Comparison of ENCODE assay signal across 8 cellular contexts in the genomic region with DNA sequence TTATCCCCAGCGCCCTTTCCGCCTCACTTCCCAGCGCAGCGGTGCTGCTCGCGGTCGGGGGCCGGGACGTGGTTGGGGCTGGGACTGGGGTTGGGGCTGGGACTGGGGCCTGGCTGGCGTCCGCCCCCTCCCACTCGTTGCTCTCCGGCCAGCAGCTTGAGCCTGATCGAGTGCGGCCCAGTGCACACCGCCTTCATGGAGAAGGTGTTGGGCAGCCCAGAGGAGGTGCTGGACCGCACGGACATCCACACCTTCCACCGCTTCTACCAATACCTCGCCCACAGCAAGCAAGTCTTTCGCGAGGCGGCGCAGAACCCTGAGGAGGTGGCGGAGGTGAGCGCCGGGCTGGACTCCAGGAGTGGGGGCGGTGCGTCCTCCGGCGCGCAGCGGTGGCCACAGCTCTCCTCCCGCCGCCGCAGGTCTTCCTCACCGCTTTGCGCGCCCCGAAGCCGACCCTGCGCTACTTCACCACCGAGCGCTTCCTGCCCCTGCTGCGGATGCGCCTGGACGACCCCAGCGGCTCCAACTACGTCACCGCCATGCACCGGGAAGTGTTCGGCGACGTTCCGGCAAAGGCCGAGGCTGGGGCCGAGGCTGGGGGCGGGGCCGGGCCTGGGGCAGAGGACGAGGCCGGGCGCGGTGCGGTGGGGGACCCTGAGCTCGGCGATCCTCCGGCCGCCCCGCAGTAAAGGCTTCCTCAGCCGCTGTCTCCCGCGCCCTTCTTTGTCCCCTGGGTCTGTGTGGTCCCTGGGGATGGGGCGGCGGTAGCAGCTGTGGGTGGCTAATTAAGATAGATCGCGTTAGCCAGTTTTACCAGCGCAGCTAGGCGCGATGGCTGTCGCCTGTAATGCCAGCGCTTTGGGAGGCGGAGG. TPM values are rescaled to one million over a fixed set of nuclear protein-coding genes. Genes with fewer than 3 reads are reported as not detected.
DNase-seq lines count a peak whose midpoint lies in the region; ATAC-seq and TF ChIP-seq lines count a peak whose summit lies in the region.

No MANE protein-coding gene starts in this region.

- H3K4me3 ChIP-seq in lung, result peak overlapping the region; percentile 92

- peak overlapping the region; percentile 87 for H3K4me3 Mint-ChIP-seq in activated CD8-positive, alpha-beta T cell treated with anti-CD3 and anti-CD28 coated beads, Interleukin-2, amount 10 ng/mL, durations not matched to agents 7 days and 5 days

- H3K27ac ChIP-seq in lung (ENCODE audit: low read depth in 1 of 2, low read length in 1 of 2), result peak overlapping the region; percentile 86 to 92

- H3K9me3 ChIP-seq in lung (ENCODE audit: control insufficient read depth in 2 of 2, insufficient read depth in 1 of 2, low read length in 1 of 2), result no peaks in the 10 kb centered on the region

- H3K27me3 Mint-ChIP-seq in activated CD8-positive, alpha-beta T cell treated with anti-CD3 and anti-CD28 coated beads, Interleukin-2, amount 10 ng/mL, durations not matched to agents 7 days and 5 days (ENCODE audit: low read depth), result no peaks in the 10 kb centered on the region

- peak overlapping the region; percentile 93 for H3K27ac Mint-ChIP-seq in activated CD8-positive, alpha-beta T cell treated with anti-CD3 and anti-CD28 coated beads, Interleukin-2, amount 10 ng/mL, durations not matched to agents 7 days and 5 days

- no peaks in the 10 kb centered on the region for H3K27me3 ChIP-seq in lung (ENCODE audit: control insufficient read depth, insufficient read depth)

- H3K4me1 Mint-ChIP-seq in activated CD8-positive, alpha-beta T cell treated with anti-CD3 and anti-CD28 coated beads, Interleukin-2, amount 10 ng/mL, durations not matched to agents 7 days and 5 days (ENCODE audit: low read depth), result peaks cover 29% of the 10 kb centered on the region

- H3K4me1 ChIP-seq in lung (ENCODE audit: control insufficient read depth in 2 of 2, insufficient read depth in 2 of 2, low read length in 2 of 2), result peaks cover 0 to 5% of the 10 kb centered on the region in 2 donors

- ATAC-seq in GM19035 (IDR thresholded peaks at IDR 0.05; ENCODE audit: unreplicated experiment) (peak; percentile 78), HG03354 (IDR thresholded peaks at IDR 0.05; ENCODE audit: poor library complexity, severe bottlenecking, unreplicated experiment) (peak; percentile 83), lung (ENCODE audit: insufficient read depth, low FRiP score) (peak; percentile 90)
- ATAC-seq in activated CD8-positive, alpha-beta T cell treated with anti-CD3 and anti-CD28 coated beads, Interleukin-2, amount 10 ng/mL, durations not matched to agents 7 days and 5 days, result peak; percentile 92

- peaks cover 0 to 4% of the 10 kb centered on the region in 2 donors for H3K36me3 ChIP-seq in lung (ENCODE audit: control insufficient read depth in 2 of 2, insufficient read depth in 2 of 2, low read length in 2 of 2)

- POLR2A ChIA-PET in activated CD8-positive, alpha-beta T cell treated with anti-CD3 and anti-CD28 coated beads, Interleukin-2, amount 10 ng/mL, durations not matched to agents 7 days and 5 days (lab: Charles Lee), result interaction anchor here (0.5 to 2.1 kb wide), 8 partner anchors 8 to 843 kb away, joined by 3 to 8 read pairs (median 6); a partner anchor contains a TSS

- CTCF ChIA-PET in activated CD8-positive, alpha-beta T cell treated with anti-CD3 and anti-CD28 coated beads, Interleukin-2, amount 10 ng/mL, durations not matched to agents 7 days and 5 days (lab: Charles Lee), result interaction anchor here (0.6 to 1.6 kb wide), 5 partner anchors 16 to 270 kb away, joined by 3 to 4 read pairs (median 3); a partner anchor contains a TSS

- H3K9me3 Mint-ChIP-seq in activated CD8-positive, alpha-beta T cell treated with anti-CD3 and anti-CD28 coated beads, Interleukin-2, amount 10 ng/mL, durations not matched to agents 7 days and 5 days (ENCODE audit: insufficient read depth), result no peaks in the 10 kb centered on the region

- TF ChIP-seq CTCF in lung (IDR thresholded peaks at IDR 0.05; ENCODE audit: control extremely low read depth, extremely low read depth), result no peak

- H3K36me3 Mint-ChIP-seq in activated CD8-positive, alpha-beta T cell treated with anti-CD3 and anti-CD28 coated beads, Interleukin-2, amount 10 ng/mL, durations not matched to agents 7 days and 5 days (ENCODE audit: low read depth), result peaks cover 1% of the 10 kb centered on the region

- DNase-seq in AML-193 (lab: John Stamatoyannopoulos, UW) (peak; percentile 64 to 74), NCI-H82 (lab: John Stamatoyannopoulos, UW) (peak; percentile 92), lung (ENCODE audit: low spot score) (peak; percentile 84)
- peak; percentile 89 for DNase-seq in activated CD8-positive, alpha-beta T cell treated with anti-CD3 and anti-CD28 coated beads, Interleukin-2, amount 10 ng/mL, durations not matched to agents 7 days and 5 days
- peak; percentile 62 for DNase-seq in effector CD4-positive, alpha-beta T cell
- peak; percentile 47 for DNase-seq in stimulated activated CD8-positive, alpha-beta memory T cell treated with anti-CD3 and anti-CD28 coated beads, Interleukin-12 subunit alpha, Interleukin-12 subunit beta, amount 100 ng/mL, for 1 hour (ENCODE audit: low read depth)

- WGBS in lung, 2 donors, result 1% methylated on average over 62 to 82 of the region's 82 CpGs

RNA-seq across cellular contexts. Expression of a gene that starts 1.8 kb away (rescaled TPM):
- under 1 TPM; 0.53 to 0.60 TPM for total RNA-seq in activated CD8-positive, alpha-beta T cell treated with anti-CD3 and anti-CD28 coated beads, Interleukin-2, amount 10 ng/mL, durations not matched to agents 7 days and 5 days
- 1 to 10 TPM in 1 of 2 donors, under 1 TPM in 1; 0.98 to 1.3 TPM for total RNA-seq in lung
- 1 to 10 TPM; 1.8 to 2.4 TPM for polyA plus RNA-seq in lung

RNA-seq across cellular contexts. Expression of a gene that starts 7.5 kb away (rescaled TPM):
- 10 to 100 TPM; 54.8 to 62.1 TPM for total RNA-seq in activated CD8-positive, alpha-beta T cell treated with anti-CD3 and anti-CD28 coated beads, Interleukin-2, amount 10 ng/mL, durations not matched to agents 7 days and 5 days
- total RNA-seq in lung, result 10 to 100 TPM; 25.9 to 93.2 TPM
- polyA plus RNA-seq in lung, result 10 to 100 TPM; 57.3 to 71.3 TPM

RNA-seq across cellular contexts. Expression of a gene that starts 12.4 kb away (rescaled TPM):
- total RNA-seq in activated CD8-positive, alpha-beta T cell treated with anti-CD3 and anti-CD28 coated beads, Interleukin-2, amount 10 ng/mL, durations not matched to agents 7 days and 5 days, result 10 to 100 TPM; 65.8 to 65.9 TPM
- 10 to 100 TPM; 31.9 to 69.7 TPM for total RNA-seq in lung
- polyA plus RNA-seq in lung, result 10 to 100 TPM; 61.8 to 71.6 TPM

RNA-seq across cellular contexts. Expression of a gene that starts 18.4 kb away (rescaled TPM):
- 10 to 100 TPM; 19.3 to 20.5 TPM for total RNA-seq in activated CD8-positive, alpha-beta T cell treated with anti-CD3 and anti-CD28 coated beads, Interleukin-2, amount 10 ng/mL, durations not matched to agents 7 days and 5 days
- total RNA-seq in lung, result 10 to 100 TPM; 16.8 to 69.8 TPM
- 10 to 100 TPM; 32.3 to 37.9 TPM for polyA plus RNA-seq in lung

RNA-seq across cellular contexts. Expression of a gene that starts 23.0 kb away (rescaled TPM):
- total RNA-seq in activated CD8-positive, alpha-beta T cell treated with anti-CD3 and anti-CD28 coated beads, Interleukin-2, amount 10 ng/mL, durations not matched to agents 7 days and 5 days, result 10 to 100 TPM; 19.2 to 21.8 TPM
- total RNA-seq in lung, result 1 to 10 TPM; 3.4 to 7.5 TPM
- 1 to 10 TPM; 3.7 to 4.3 TPM for polyA plus RNA-seq in lung

Comparison
In these comparisons a context has a peak if more than half of its experiments do, and no peak if none do; other contexts are left out.
1. Peak in every context shown above with its lines: DNase-seq, ATAC-seq, H3K4me3 ChIP-seq and H3K27ac ChIP-seq.